Comparison of ENCODE assay signal across 1 cellular context in genomic region chr6:30654798-30655742, GRCh38.
A peak's percentile ranks its signal among the peaks of the same experiment; 100 is the strongest.
TF ChIP-seq lines count a peak whose summit lies in the region.

No MANE protein-coding gene starts in this region.

TF ChIP-seq in HepG2, 621 proteins besides CTCF, POLR2A, EP300 and RAD21 (continued from another document and continues in another):
- TF ChIP-seq, protein P1, sequence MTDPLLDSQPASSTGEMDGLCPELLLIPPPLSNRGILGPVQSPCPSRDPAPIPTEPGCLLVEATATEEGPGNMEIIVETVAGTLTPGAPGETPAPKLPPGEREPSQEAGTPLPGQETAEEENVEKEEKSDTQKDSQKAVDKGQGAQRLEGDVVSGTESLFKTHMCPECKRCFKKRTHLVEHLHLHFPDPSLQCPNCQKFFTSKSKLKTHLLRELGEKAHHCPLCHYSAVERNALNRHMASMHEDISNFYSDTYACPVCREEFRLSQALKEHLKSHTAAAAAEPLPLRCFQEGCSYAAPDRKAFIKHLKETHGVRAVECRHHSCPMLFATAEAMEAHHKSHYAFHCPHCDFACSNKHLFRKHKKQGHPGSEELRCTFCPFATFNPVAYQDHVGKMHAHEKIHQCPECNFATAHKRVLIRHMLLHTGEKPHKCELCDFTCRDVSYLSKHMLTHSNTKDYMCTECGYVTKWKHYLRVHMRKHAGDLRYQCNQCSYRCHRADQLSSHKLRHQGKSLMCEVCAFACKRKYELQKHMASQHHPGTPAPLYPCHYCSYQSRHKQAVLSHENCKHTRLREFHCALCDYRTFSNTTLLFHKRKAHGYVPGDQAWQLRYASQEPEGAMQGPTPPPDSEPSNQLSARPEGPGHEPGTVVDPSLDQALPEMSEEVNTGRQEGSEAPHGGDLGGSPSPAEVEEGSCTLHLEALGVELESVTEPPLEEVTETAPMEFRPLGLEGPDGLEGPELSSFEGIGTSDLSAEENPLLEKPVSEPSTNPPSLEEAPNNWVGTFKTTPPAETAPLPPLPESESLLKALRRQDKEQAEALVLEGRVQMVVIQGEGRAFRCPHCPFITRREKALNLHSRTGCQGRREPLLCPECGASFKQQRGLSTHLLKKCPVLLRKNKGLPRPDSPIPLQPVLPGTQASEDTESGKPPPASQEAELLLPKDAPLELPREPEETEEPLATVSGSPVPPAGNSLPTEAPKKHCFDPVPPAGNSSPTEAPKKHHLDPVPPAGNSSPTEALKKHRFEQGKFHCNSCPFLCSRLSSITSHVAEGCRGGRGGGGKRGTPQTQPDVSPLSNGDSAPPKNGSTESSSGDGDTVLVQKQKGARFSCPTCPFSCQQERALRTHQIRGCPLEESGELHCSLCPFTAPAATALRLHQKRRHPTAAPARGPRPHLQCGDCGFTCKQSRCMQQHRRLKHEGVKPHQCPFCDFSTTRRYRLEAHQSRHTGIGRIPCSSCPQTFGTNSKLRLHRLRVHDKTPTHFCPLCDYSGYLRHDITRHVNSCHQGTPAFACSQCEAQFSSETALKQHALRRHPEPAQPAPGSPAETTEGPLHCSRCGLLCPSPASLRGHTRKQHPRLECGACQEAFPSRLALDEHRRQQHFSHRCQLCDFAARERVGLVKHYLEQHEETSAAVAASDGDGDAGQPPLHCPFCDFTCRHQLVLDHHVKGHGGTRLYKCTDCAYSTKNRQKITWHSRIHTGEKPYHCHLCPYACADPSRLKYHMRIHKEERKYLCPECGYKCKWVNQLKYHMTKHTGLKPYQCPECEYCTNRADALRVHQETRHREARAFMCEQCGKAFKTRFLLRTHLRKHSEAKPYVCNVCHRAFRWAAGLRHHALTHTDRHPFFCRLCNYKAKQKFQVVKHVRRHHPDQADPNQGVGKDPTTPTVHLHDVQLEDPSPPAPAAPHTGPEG (CRISPR knock-in tag; IDR thresholded peaks at IDR 0.05): no peak
- TF ChIP-seq ZNF7 (CRISPR knock-in tag; IDR thresholded peaks at IDR 0.05) (no peak), ZBTB38 (CRISPR knock-in tag; IDR thresholded peaks at IDR 0.05) (peak; percentile 91), FIP1L1 (IDR thresholded peaks at IDR 0.05; ENCODE audit: borderline replicate concordance, insufficient read depth, low read depth, low read length) (no peak), ZKSCAN1 (IDR thresholded peaks at IDR 0.05; ENCODE audit: low read length) (no peak), IRX3 (CRISPR knock-in tag; IDR thresholded peaks at IDR 0.05; ENCODE audit: borderline replicate concordance, low read depth) (peak; percentile 71; the same call in 1 of the 2 replicates), ZNF607 (CRISPR knock-in tag; IDR thresholded peaks at IDR 0.05; ENCODE audit: borderline replicate concordance) (peak; percentile 94; the same call in 1 of the 2 replicates), ATAD3A (CRISPR knock-in tag; IDR thresholded peaks at IDR 0.05) (no peak), MTF1 (CRISPR knock-in tag; IDR thresholded peaks at IDR 0.05) (no peak), ZNF614 (CRISPR knock-in tag; IDR thresholded peaks at IDR 0.05; ENCODE audit: borderline replicate concordance) (peak; percentile 90), ZNF10 (CRISPR knock-in tag; IDR thresholded peaks at IDR 0.05; ENCODE audit: borderline replicate concordance, low read depth) (no peak), TAF1 (CRISPR knock-in tag; IDR thresholded peaks at IDR 0.05) (no peak), HNF4G (IDR thresholded peaks at IDR 0.05; ENCODE audit: borderline replicate concordance, low read depth, low read length) (peak; percentile 89), HNF4G (CRISPR knock-in tag; IDR thresholded peaks at IDR 0.05; ENCODE audit: borderline replicate concordance, low read depth) (peak; percentile 97), PHF20 (CRISPR knock-in tag; IDR thresholded peaks at IDR 0.05) (no peak; the same call in 1 of the 2 replicates), CBX2 (IDR thresholded peaks at IDR 0.05; ENCODE audit: low read depth, low read length) (no peak), CBX2 (CRISPR knock-in tag; IDR thresholded peaks at IDR 0.05; ENCODE audit: low read depth) (no peak), GLI4 (CRISPR knock-in tag; IDR thresholded peaks at IDR 0.05; ENCODE audit: borderline replicate concordance) (peak; percentile 84; the same call in 1 of the 2 replicates), TP53 (CRISPR knock-in tag; conservative IDR thresholded peaks at IDR 0.05) (no peak), TFDP1 (CRISPR knock-in tag; IDR thresholded peaks at IDR 0.05; ENCODE audit: borderline replicate concordance) (peak; percentile 45; the same call in 1 of the 2 replicates), PHF5A (CRISPR knock-in tag; IDR thresholded peaks at IDR 0.05; ENCODE audit: low read depth, unreplicated experiment) (peak; percentile 99), SNAI1 (CRISPR knock-in tag; IDR thresholded peaks at IDR 0.05; ENCODE audit: borderline replicate concordance) (no peak), MAFK (conservative IDR thresholded peaks at IDR 0.05 in 1 of 2, IDR thresholded peaks at IDR 0.05 in 1 of 2; ENCODE audit: low read length in 2 of 2) (peak; percentile 98), TOE1 (CRISPR knock-in tag; IDR thresholded peaks at IDR 0.05) (peak; percentile 90; the same call in 1 of the 2 replicates), NFIB (CRISPR knock-in tag; IDR thresholded peaks at IDR 0.05; ENCODE audit: borderline replicate concordance) (no peak), EHMT2 (IDR thresholded peaks at IDR 0.05; ENCODE audit: borderline replicate concordance, low read depth, low read length) (peak; percentile 38; the same call in 1 of the 2 replicates), HOXA7 (CRISPR knock-in tag; IDR thresholded peaks at IDR 0.05) (no peak), ZNF773 (CRISPR knock-in tag; IDR thresholded peaks at IDR 0.05; ENCODE audit: borderline replicate concordance) (peak; percentile 70; the same call in 1 of the 2 replicates), PPARG (CRISPR knock-in tag; conservative IDR thresholded peaks at IDR 0.05) (peak; percentile 63; the same call in 1 of the 2 replicates), NKX3-1 (CRISPR knock-in tag; IDR thresholded peaks at IDR 0.05) (no peak), RCOR2 (CRISPR knock-in tag; IDR thresholded peaks at IDR 0.05) (peak; percentile 93), ZNF350 (CRISPR knock-in tag; IDR thresholded peaks at IDR 0.05; ENCODE audit: borderline replicate concordance, low read depth) (peak; percentile 93), ZNF143 (CRISPR knock-in tag; IDR thresholded peaks at IDR 0.05) (no peak; the same call in 1 of the 2 replicates), CERS6 (CRISPR knock-in tag; IDR thresholded peaks at IDR 0.05) (no peak), ZBTB39 (CRISPR knock-in tag; IDR thresholded peaks at IDR 0.05) (no peak), ZNF251 (CRISPR knock-in tag; IDR thresholded peaks at IDR 0.05) (no peak), NFE2L1 (CRISPR knock-in tag; IDR thresholded peaks at IDR 0.05; ENCODE audit: borderline replicate concordance) (no peak), HNF4A (CRISPR knock-in tag; IDR thresholded peaks at IDR 0.05) (peak; percentile 99), TBL1XR1 (IDR thresholded peaks at IDR 0.05; ENCODE audit: borderline replicate concordance, low read length, partially characterized antibody) (peak; percentile 17), JARID2 (CRISPR knock-in tag; IDR thresholded peaks at IDR 0.05; ENCODE audit: insufficient replicate concordance) (no peak), KLF16 (CRISPR knock-in tag; IDR thresholded peaks at IDR 0.05) (peak in 1 of 2 experiments; percentile 88; a peak in 1 of 4 replicates), PLRG1 (conservative IDR thresholded peaks at IDR 0.05) (no peak), ZNF772 (CRISPR knock-in tag; IDR thresholded peaks at IDR 0.05) (peak; percentile 49; the same call in 1 of the 2 replicates), SRSF9 (IDR thresholded peaks at IDR 0.05; ENCODE audit: borderline replicate concordance, insufficient read depth, low read depth, low read length, poor library complexity, severe bottlenecking) (no peak)
- TF ChIP-seq, protein P2, sequence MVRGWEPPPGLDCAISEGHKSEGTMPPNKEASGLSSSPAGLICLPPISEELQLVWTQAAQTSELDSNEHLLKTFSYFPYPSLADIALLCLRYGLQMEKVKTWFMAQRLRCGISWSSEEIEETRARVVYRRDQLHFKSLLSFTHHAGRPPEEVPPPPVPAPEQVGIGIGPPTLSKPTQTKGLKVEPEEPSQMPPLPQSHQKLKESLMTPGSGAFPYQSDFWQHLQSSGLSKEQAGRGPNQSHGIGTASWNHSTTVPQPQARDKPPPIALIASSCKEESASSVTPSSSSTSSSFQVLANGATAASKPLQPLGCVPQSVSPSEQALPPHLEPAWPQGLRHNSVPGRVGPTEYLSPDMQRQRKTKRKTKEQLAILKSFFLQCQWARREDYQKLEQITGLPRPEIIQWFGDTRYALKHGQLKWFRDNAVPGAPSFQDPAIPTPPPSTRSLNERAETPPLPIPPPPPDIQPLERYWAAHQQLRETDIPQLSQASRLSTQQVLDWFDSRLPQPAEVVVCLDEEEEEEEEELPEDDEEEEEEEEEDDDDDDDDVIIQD (CRISPR knock-in tag; IDR thresholded peaks at IDR 0.05; ENCODE audit: low read depth): peak; percentile 91; the same call in 1 of the 2 replicates
- TF ChIP-seq, protein P3, sequence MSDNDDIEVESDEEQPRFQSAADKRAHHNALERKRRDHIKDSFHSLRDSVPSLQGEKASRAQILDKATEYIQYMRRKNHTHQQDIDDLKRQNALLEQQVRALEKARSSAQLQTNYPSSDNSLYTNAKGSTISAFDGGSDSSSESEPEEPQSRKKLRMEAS (IDR thresholded peaks at IDR 0.05): peak; percentile 97
- TF ChIP-seq, protein P4, sequence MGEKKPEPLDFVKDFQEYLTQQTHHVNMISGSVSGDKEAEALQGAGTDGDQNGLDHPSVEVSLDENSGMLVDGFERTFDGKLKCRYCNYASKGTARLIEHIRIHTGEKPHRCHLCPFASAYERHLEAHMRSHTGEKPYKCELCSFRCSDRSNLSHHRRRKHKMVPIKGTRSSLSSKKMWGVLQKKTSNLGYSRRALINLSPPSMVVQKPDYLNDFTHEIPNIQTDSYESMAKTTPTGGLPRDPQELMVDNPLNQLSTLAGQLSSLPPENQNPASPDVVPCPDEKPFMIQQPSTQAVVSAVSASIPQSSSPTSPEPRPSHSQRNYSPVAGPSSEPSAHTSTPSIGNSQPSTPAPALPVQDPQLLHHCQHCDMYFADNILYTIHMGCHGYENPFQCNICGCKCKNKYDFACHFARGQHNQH (CRISPR knock-in tag; IDR thresholded peaks at IDR 0.05): peak; percentile 97
- TF ChIP-seq, protein P5, sequence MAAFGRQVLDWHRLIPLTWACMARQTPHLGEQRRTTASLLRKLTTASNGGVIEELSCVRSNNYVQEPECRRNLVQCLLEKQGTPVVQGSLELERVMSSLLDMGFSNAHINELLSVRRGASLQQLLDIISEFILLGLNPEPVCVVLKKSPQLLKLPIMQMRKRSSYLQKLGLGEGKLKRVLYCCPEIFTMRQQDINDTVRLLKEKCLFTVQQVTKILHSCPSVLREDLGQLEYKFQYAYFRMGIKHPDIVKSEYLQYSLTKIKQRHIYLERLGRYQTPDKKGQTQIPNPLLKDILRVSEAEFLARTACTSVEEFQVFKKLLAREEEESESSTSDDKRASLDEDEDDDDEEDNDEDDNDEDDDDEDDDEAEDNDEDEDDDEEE (CRISPR knock-in tag; IDR thresholded peaks at IDR 0.05): no peak; the same call in 1 of the 2 replicates
